ENCODE assay signal across 16 cellular contexts in the genomic region with DNA sequence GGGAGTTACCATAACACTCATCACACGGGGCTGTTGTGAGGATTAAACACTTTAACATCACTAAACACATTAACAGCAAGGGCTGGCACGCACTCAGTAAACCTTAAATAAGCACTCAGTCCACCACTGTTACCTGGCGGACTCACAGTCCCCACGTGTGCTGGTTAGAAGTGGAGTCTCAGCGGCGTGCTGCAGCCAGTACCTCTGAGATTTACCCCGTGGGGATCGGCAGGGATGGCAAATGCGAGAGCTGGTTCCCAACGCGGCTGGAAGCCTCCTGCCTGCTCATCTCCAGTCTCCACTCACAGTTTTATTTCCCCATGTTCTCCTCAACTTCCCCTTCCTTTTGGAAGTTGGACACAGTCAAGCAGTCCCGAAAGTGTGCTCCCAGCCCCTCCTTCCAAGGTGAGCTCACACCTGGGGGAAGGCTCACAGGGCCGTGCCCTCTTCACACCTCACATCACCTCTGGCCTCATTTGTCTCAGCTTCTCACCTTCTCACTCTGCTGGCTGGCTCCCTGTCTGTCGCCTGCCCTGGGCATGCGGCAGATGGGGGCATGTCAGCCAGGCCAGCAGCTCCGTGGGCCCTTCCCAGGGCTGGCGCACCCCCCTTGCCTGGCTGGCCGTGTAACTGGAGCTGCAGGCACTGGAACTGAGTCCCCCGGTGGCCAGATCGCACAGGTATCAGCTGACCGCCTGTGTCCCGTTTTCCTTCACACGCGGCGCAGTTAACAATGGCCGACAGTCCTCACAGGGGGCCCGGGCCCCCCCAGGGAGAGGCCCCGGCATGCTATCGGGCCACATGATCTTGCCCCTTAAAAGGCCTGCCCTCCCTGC.
DNase-seq lines count a peak whose midpoint lies in the region; TF ChIP-seq lines count a peak whose summit lies in the region.
"Had no signal": no experiment of that assay in that cellular context is flagged by ENCODE, and none has a peak within 500 bp of the region (broad histone marks: within the 10 kb centered on the region; RNA-seq: fewer than 3 reads in every experiment).

No MANE protein-coding gene starts in this region.

- no peaks in the 10 kb centered on the region for H3K27me3 ChIP-seq in H7 (ENCODE audit: control insufficient read depth, insufficient read depth, low read length)

- no peak overlapping the region for H3K4me3 ChIP-seq in H7 (ENCODE audit: insufficient read depth, low read depth, low read length)

- DNase-seq in H7 = peak; percentile 77
- peak; percentile 69 for DNase-seq in chondrocyte (ENCODE audit: low spot score)
- DNase-seq in medulla oblongata (ENCODE audit: extremely low spot score) = peak; percentile 57
- DNase-seq in retina = peak; percentile 54
- no peak for DNase-seq in NCI-H2196 (lab: John Stamatoyannopoulos, UW; ENCODE audit: unreplicated experiment)
- no peak for DNase-seq in activated gamma-delta T cell (lab: John Stamatoyannopoulos, UW)
- DNase-seq in DMS53 (lab: John Stamatoyannopoulos, UW) = no peak
- DNase-seq: ACHN, AML-193, COR-L47, HCEC 1CT, NCI-H1436, NCI-H2029, NCI-H510A, NCI-H82, SHP77 had no signal

- no peaks in the 10 kb centered on the region for H3K36me3 Mint-ChIP-seq in chondrocyte (ENCODE audit: low read depth)

- no peaks in the 10 kb centered on the region for H3K36me3 ChIP-seq in H7 (replicated peaks; ENCODE audit: control insufficient read depth, insufficient read depth, low read length)

- H3K4me1 Mint-ChIP-seq in chondrocyte (ENCODE audit: low read depth) = no peaks in the 10 kb centered on the region

- H3K4me3 Mint-ChIP-seq in chondrocyte (ENCODE audit: unreplicated experiment) = no peak overlapping the region

- no peak overlapping the region for H3K27ac Mint-ChIP-seq in chondrocyte (ENCODE audit: unreplicated experiment)

- H3K27me3 Mint-ChIP-seq in chondrocyte (ENCODE audit: low read depth) = peaks cover 53% of the 10 kb centered on the region

- TF ChIP-seq CTCF in chondrocyte (IDR thresholded peaks at IDR 0.05) = no peak

- H3K9me3 Mint-ChIP-seq in chondrocyte (ENCODE audit: low read depth) = no peaks in the 10 kb centered on the region

Comparison
In these comparisons a context has a peak if more than half of its experiments do, and no peak if none do; other contexts are left out.
1. DNase-seq: peak in H7 (single experiment), chondrocyte (single experiment), medulla oblongata (single experiment) and retina (single experiment); none in NCI-H2196 (single experiment), activated gamma-delta T cell (single experiment) and DMS53 (single experiment).